21 cellular contexts compared by ENCODE assay signal in genomic region chr9:91340395-91340794, GRCh38.
"Had no signal": no experiment of that assay in that cellular context is flagged by ENCODE, and none has a peak within 500 bp of the region (broad histone marks: within the 10 kb centered on the region; RNA-seq: fewer than 3 reads in every experiment).

No MANE protein-coding gene starts in this region.

- H3K27me3 ChIP-seq: foreskin keratinocyte, suprapubic skin, tibial nerve had no signal

- H3K9me3 ChIP-seq: suprapubic skin, tibial nerve had no signal

- H3K4me1 ChIP-seq: foreskin keratinocyte, parathyroid adenoma had no signal

- H3K9me3 Mint-ChIP-seq: activated B cell treated with CpG ODN at 0.5 μM for 24 hours, nephron had no signal

- DNase-seq: activated B cell treated with CpG ODN at 0.5 μM for 24 hours; activated CD4-positive, alpha-beta T cell treated with anti-CD3 and anti-CD28 coated beads for 48 hours; activated effector memory CD4-positive, alpha-beta T cell treated with Interleukin-2 at 50 U/mL for 16 hours; activated naive CD4-positive, alpha-beta T cell treated with anti-CD3 and anti-CD28 coated beads for 36 hours; activated naive CD8-positive, alpha-beta T cell treated with anti-CD3 and anti-CD28 coated beads, Interleukin-2, amount 10 ng/mL, durations not matched to agents 7 days and 5 days; amniotic stem cell; cerebellar nuclear complex; cortex of kidney; foreskin keratinocyte; left ventricle myocardium superior; mammary epithelial cell; midbrain; right cardiac atrium; stimulated activated CD4-positive, alpha-beta T cell treated with anti-CD3 and anti-CD28 coated beads, Interleukin-12 subunit alpha, Interleukin-12 subunit beta, amount 100 ng/mL, for 4 hours; stimulated activated CD4-positive, alpha-beta T cell treated with anti-CD3 and anti-CD28 coated beads, Interleukin-4, amount 100 ng/mL, for 4 hours; stimulated activated naive CD8-positive, alpha-beta T cell treated with anti-CD3 and anti-CD28 coated beads, Interleukin-15, amount 100 ng/mL, for 72 hours had no signal

- ATAC-seq: foreskin keratinocyte; stimulated activated naive CD8-positive, alpha-beta T cell treated with anti-CD3 and anti-CD28 coated beads, Interleukin-15, amount 100 ng/mL, for 72 hours had no signal

- H2AFZ ChIP-seq: parathyroid adenoma had no signal

- H3K4me3 ChIP-seq: suprapubic skin, tibial nerve had no signal

- H3K27ac ChIP-seq: foreskin keratinocyte, parathyroid adenoma, suprapubic skin had no signal

- H3K27me3 Mint-ChIP-seq: activated B cell treated with CpG ODN at 0.5 μM for 24 hours; activated naive CD8-positive, alpha-beta T cell treated with anti-CD3 and anti-CD28 coated beads, Interleukin-2, amount 10 ng/mL, durations not matched to agents 7 days and 5 days; stimulated activated naive CD8-positive, alpha-beta T cell treated with anti-CD3 and anti-CD28 coated beads, Interleukin-15, amount 100 ng/mL, for 72 hours had no signal

- H3K4me1 Mint-ChIP-seq: activated B cell treated with CpG ODN at 0.5 μM for 24 hours, nephron had no signal

- H3K9ac ChIP-seq: parathyroid adenoma had no signal

- H3K27ac Mint-ChIP-seq: activated B cell treated with CpG ODN at 0.5 μM for 24 hours; activated naive CD4-positive, alpha-beta T cell treated with anti-CD3 and anti-CD28 coated beads for 36 hours; activated naive CD8-positive, alpha-beta T cell treated with anti-CD3 and anti-CD28 coated beads, Interleukin-2, amount 10 ng/mL, durations not matched to agents 7 days and 5 days; nephron; T-helper 1 cell treated with Interleukin-12 subunit alpha and Interleukin-12 subunit beta and Interleukin-4 antibody, amounts not matched to agents 30 μg/mL and 1 μg/mL, for 36 hours had no signal

- H3K4me3 Mint-ChIP-seq: activated B cell treated with CpG ODN at 0.5 μM for 24 hours; activated naive CD4-positive, alpha-beta T cell treated with anti-CD3 and anti-CD28 coated beads for 36 hours; activated naive CD8-positive, alpha-beta T cell treated with anti-CD3 and anti-CD28 coated beads, Interleukin-2, amount 10 ng/mL, durations not matched to agents 7 days and 5 days; nephron; stimulated activated naive CD8-positive, alpha-beta T cell treated with anti-CD3 and anti-CD28 coated beads, Interleukin-15, amount 100 ng/mL, for 72 hours; T-helper 1 cell treated with Interleukin-12 subunit alpha and Interleukin-12 subunit beta and Interleukin-4 antibody, amounts not matched to agents 30 μg/mL and 1 μg/mL, for 36 hours had no signal
